ENCODE assay signal across 28 cellular contexts in genomic region chr2:79578952-79579351, GRCh38.
"Had no signal": no experiment of that assay in that cellular context is flagged by ENCODE, and none has a peak within 500 bp of the region (broad histone marks: within the 10 kb centered on the region; RNA-seq: fewer than 3 reads in every experiment).

No MANE protein-coding gene starts in this region.

- H3K4me3 Mint-ChIP-seq: dendritic cell treated with granulocyte-macrophage colony-stimulating factor and Interleukin-4, amounts not matched to agents 40 ng/mL and 50 ng/mL, for 4 days; effector memory CD8-positive, alpha-beta T cell; endodermal cell had no signal

- H3K27me3 ChIP-seq: colonic mucosa, dorsolateral prefrontal cortex, esophagus muscularis mucosa, esophagus squamous epithelium, foreskin keratinocyte, gastrocnemius medialis, gastroesophageal sphincter, heart left ventricle, heart right ventricle had no signal

- H3K4me3 ChIP-seq: colonic mucosa, coronary artery, dorsolateral prefrontal cortex, esophagus muscularis mucosa, esophagus squamous epithelium, gastrocnemius medialis, gastroesophageal sphincter, heart left ventricle, heart right ventricle had no signal

- H3K27ac ChIP-seq: colonic mucosa, coronary artery, dorsolateral prefrontal cortex, epithelial cell of prostate, esophagus muscularis mucosa, esophagus squamous epithelium, foreskin keratinocyte, gastrocnemius medialis, gastroesophageal sphincter, heart left ventricle, heart right ventricle had no signal

- H3K9me3 ChIP-seq: colonic mucosa, esophagus muscularis mucosa, esophagus squamous epithelium, gastrocnemius medialis, gastroesophageal sphincter, heart left ventricle had no signal

- H3K4me1 ChIP-seq: colonic mucosa, esophagus muscularis mucosa, esophagus squamous epithelium, foreskin keratinocyte, gastrocnemius medialis, gastroesophageal sphincter, heart left ventricle, heart right ventricle had no signal

- DNase-seq: colonic mucosa; cortex of kidney; dermis blood vessel endothelial cell; dorsolateral prefrontal cortex; effector CD4-positive, alpha-beta T cell; effector CD8-positive, alpha-beta T cell; effector memory CD4-positive, alpha-beta T cell; effector memory CD8-positive, alpha-beta T cell; endodermal cell; erythroblast; esophagus squamous epithelium; foreskin fibroblast; foreskin keratinocyte; foreskin melanocyte; gastrocnemius medialis; glutamatergic neuron; head of caudate nucleus; heart left ventricle; heart right ventricle had no signal

- H3K9me3 Mint-ChIP-seq: dendritic cell treated with granulocyte-macrophage colony-stimulating factor and Interleukin-4, amounts not matched to agents 40 ng/mL and 50 ng/mL, for 4 days; endodermal cell had no signal

- FAIRE-seq: colon, endometrium, endothelial cell of umbilical vein had no signal

- ATAC-seq: effector memory CD8-positive, alpha-beta T cell; esophagus mucosa; foreskin keratinocyte; gastrocnemius medialis; gastroesophageal sphincter; heart left ventricle; heart right ventricle had no signal

- H3K27ac Mint-ChIP-seq: dendritic cell treated with granulocyte-macrophage colony-stimulating factor and Interleukin-4, amounts not matched to agents 40 ng/mL and 50 ng/mL, for 4 days; effector memory CD8-positive, alpha-beta T cell; endodermal cell had no signal

- H3K27me3 Mint-ChIP-seq: dendritic cell treated with granulocyte-macrophage colony-stimulating factor and Interleukin-4, amounts not matched to agents 40 ng/mL and 50 ng/mL, for 4 days; effector memory CD8-positive, alpha-beta T cell had no signal

- H3K36me3 ChIP-seq: colonic mucosa, esophagus muscularis mucosa, esophagus squamous epithelium, gastrocnemius medialis, gastroesophageal sphincter, heart left ventricle, heart right ventricle had no signal
